2 cellular contexts compared by ENCODE assay signal in genomic region chr7:143264196-143264568, GRCh38. TPM values are rescaled to one million over a fixed set of nuclear protein-coding genes. Genes with fewer than 3 reads are reported as not detected.
DNase-seq lines count a peak whose midpoint lies in the region; TF ChIP-seq lines count a peak whose summit lies in the region.
"Not testable (repeated sequence)": the region's sequence is repeated elsewhere in the genome, so short reads cannot be mapped to it uniquely, and the experiment has no call there.

No MANE protein-coding gene starts in this region.

- H3K4me1 Mint-ChIP-seq in neural progenitor cell, result not testable (repeated sequence)

- H2AFZ ChIP-seq in neural progenitor cell (replicated peaks), result not testable (repeated sequence)

- H3K27me3 ChIP-seq in neural progenitor cell, result not testable (repeated sequence)

- H3K4me3 Mint-ChIP-seq in neural progenitor cell, result peak overlapping the region; percentile 83

- H3K4me1 ChIP-seq in neural progenitor cell, result not testable (repeated sequence)

- peak overlapping the region; percentile 97 for H3K4me2 ChIP-seq in neural progenitor cell

- H3K36me3 Mint-ChIP-seq in neural progenitor cell, result not testable (repeated sequence)

- H3K36me3 ChIP-seq in neural progenitor cell, result not testable (repeated sequence)

- H3K27ac Mint-ChIP-seq in neural progenitor cell, result not testable (repeated sequence)

- TF ChIP-seq CTCF in WI38 (IDR thresholded peaks at IDR 0.05; ENCODE audit: low read depth, low read length); neural progenitor cell (IDR thresholded peaks at IDR 0.05): not testable (repeated sequence)

- H3K9me3 Mint-ChIP-seq in neural progenitor cell, result not testable (repeated sequence)

- H3K79me2 ChIP-seq in neural progenitor cell (ENCODE audit: low read depth), result not testable (repeated sequence)

- H3F3A ChIP-seq in neural progenitor cell (ENCODE audit: low read depth), result not testable (repeated sequence)

- DNase-seq in neural progenitor cell (ENCODE audit: low spot score), result not testable (repeated sequence)

- not testable (repeated sequence) for H3K27ac ChIP-seq in neural progenitor cell

- H3K27me3 Mint-ChIP-seq in neural progenitor cell (ENCODE audit: insufficient read depth, low read depth), result not testable (repeated sequence)

- H3K4me3 ChIP-seq in WI38 (ENCODE audit: low read depth, low read length), result peak overlapping the region; percentile 87
- peak overlapping the region; percentile 85 for H3K4me3 ChIP-seq in neural progenitor cell

- not testable (repeated sequence) for H3K9me3 ChIP-seq in neural progenitor cell (ENCODE audit: low read depth)

- H3K9ac ChIP-seq in neural progenitor cell, result not testable (repeated sequence)

- H4K20me1 ChIP-seq in neural progenitor cell (ENCODE audit: low read depth), result not testable (repeated sequence)

RNA-seq across cellular contexts. Expression of gene GSTK1, which starts 0.9 kb away (rescaled TPM):
- total RNA-seq in neural progenitor cell (ENCODE audit: low replicate concordance), result 45.3 and 61.6 TPM in 2 replicates

RNA-seq across cellular contexts. Expression of gene TMEM139, which starts 20.6 kb away (rescaled TPM):
- 0.94 and 5.4 TPM in 2 replicates for total RNA-seq in neural progenitor cell (ENCODE audit: low replicate concordance)

RNA-seq across cellular contexts. Expression of gene CASP2, which starts 24.0 kb away (rescaled TPM):
- total RNA-seq in neural progenitor cell (ENCODE audit: low replicate concordance), result 21.0 and 39.8 TPM in 2 replicates

RNA-seq across cellular contexts. Expression of gene TAS2R40, which starts 42.3 kb away (rescaled TPM):
- not detected in 2 replicates for total RNA-seq in neural progenitor cell (ENCODE audit: low replicate concordance)

RNA-seq across cellular contexts. Expression of gene CLCN1, which starts 51.7 kb away (rescaled TPM):
- total RNA-seq in neural progenitor cell (ENCODE audit: low replicate concordance), result not detected in 2 replicates
